ENCODE assay signal across 8 cellular contexts in genomic region chr5:154191467-154192261, GRCh38. TPM values are rescaled to one million over a fixed set of nuclear protein-coding genes. Genes with fewer than 3 reads are reported as not detected.
A peak's percentile ranks its signal among the peaks of the same experiment; 100 is the strongest.
DNase-seq lines count a peak whose midpoint lies in the region; ATAC-seq, FAIRE-seq and TF ChIP-seq lines count a peak whose summit lies in the region.

No MANE protein-coding gene starts in this region.

- 23% methylated on average over 8 of the region's 10 CpGs for WGBS in K562 (ENCODE audit: insufficient coverage, low coverage, missing lambda C conversion rate)

- H2AFZ ChIP-seq in K562 (ENCODE audit: low read depth, low read length), result no peak overlapping the region

- TF ChIP-seq CTCF in AG09309 (IDR thresholded peaks at IDR 0.05; ENCODE audit: control insufficient read depth, insufficient read depth, low read depth, low read length, missing control alignments), result peak; percentile 13
- no peak for TF ChIP-seq CTCF in K562 (IDR thresholded peaks at IDR 0.05 in 2 of 3, conservative IDR thresholded peaks at IDR 0.05 in 1 of 3; ENCODE audit: insufficient read depth in 2 of 3, low read depth in 1 of 3, low read length in 3 of 3)

- no peaks in the 10 kb centered on the region for H3K9me3 ChIP-seq in K562 (replicated peaks; ENCODE audit: control insufficient read depth, insufficient read depth, low read depth, low read length)

- no peaks in the 10 kb centered on the region for H3K27me3 ChIP-seq in K562 (ENCODE audit: control insufficient read depth in 2 of 2, insufficient read depth in 2 of 2, low read length in 2 of 2)

- TF ChIP-seq RAD21 in K562 (CRISPR knock-in tag; conservative IDR thresholded peaks at IDR 0.05 in 1 of 2, IDR thresholded peaks at IDR 0.05 in 1 of 2), result no peak

- peaks cover 25 to 30% of the 10 kb centered on the region in 2 experiments; a peak in 4 of 5 replicates for H3K4me1 ChIP-seq in K562 (replicated peaks in 1 of 2; ENCODE audit: control insufficient read depth in 2 of 2, insufficient read depth in 2 of 2, low read length in 2 of 2)

- H4K20me1 ChIP-seq in K562 (replicated peaks; ENCODE audit: control insufficient read depth, insufficient read depth, low read length), result no peaks in the 10 kb centered on the region

- no peak overlapping the region for H3K27ac ChIP-seq in K562 (ENCODE audit: extremely low read depth, low read depth, low read length)

- no peak for TF ChIP-seq EP300 in K562 (IDR thresholded peaks at IDR 0.05; ENCODE audit: low read length)

- H3K4me3 ChIP-seq in AG09309 (ENCODE audit: control insufficient read depth, low read depth, low read length) (peak overlapping the region; percentile 72), K562 (peak overlapping the region; percentile 75)
- 0 out of 2 replicates have a peak overlapping the region, but pooled peaks have one; percentile 3 for H3K4me3 ChIP-seq in Jurkat, Clone E6-1 (ENCODE audit: low read length)

- in situ Hi-C loops in K562 (cut with MboI), result no loop called here

- CTCF ChIA-PET in K562 (lab: Yijun Ruan, JAX; ENCODE audit: low intra/inter-chr PET ratio), result no interaction called here

- peaks cover 11% of the 10 kb centered on the region; the same call in 2 of the 3 replicates for H3K36me3 ChIP-seq in K562 (ENCODE audit: control insufficient read depth, insufficient read depth, low read length)

- no peak for DNase-seq in AG09309 (ENCODE audit: low read depth)
- DNase-seq in Jurkat, Clone E6-1 (ENCODE audit: low read depth, low spot score), result no peak
- DNase-seq in K562 (ENCODE audit: extremely low read depth in 1 of 4, low spot score in 3 of 4), result no peak
- peak; percentile 45 for DNase-seq in medulla oblongata (ENCODE audit: extremely low spot score)
- no peak for DNase-seq in T1000 (lab: John Stamatoyannopoulos, UW)

- ATAC-seq in K562 (0 out of 3 replicates have a peak, but pooled peaks have one; percentile 3), HG03175 (IDR thresholded peaks at IDR 0.05; ENCODE audit: unreplicated experiment) (no peak), HG03442 (IDR thresholded peaks at IDR 0.05; ENCODE audit: unreplicated experiment) (no peak), HG03280 (IDR thresholded peaks at IDR 0.05; ENCODE audit: unreplicated experiment) (no peak)

- intact Hi-C loops in K562 (cut with micrococcal nuclease), result no loop called here

- POLR2A ChIA-PET in K562 (lab: Yijun Ruan, JAX), result interaction anchor here (0.6 to 4.0 kb wide), 5 partner anchors 7 to 462 kb away, joined by 3 to 17 read pairs (median 4); no protein-coding TSS in a partner anchor

- peaks cover 37% of the 10 kb centered on the region for H3K79me2 ChIP-seq in K562 (ENCODE audit: control insufficient read depth, insufficient read depth, low read length)

- FAIRE-seq in K562 (lab: Jason Lieb, UNC), result peak; percentile 42

- no TSS peak for BruUV-seq in K562 (replicated peaks; lab: Mats Ljungman, UMichigan)

- no peaks in the 10 kb centered on the region for H3K9me1 ChIP-seq in K562 (ENCODE audit: control insufficient read depth, insufficient read depth, low read length)

- H3K4me2 ChIP-seq in K562 (ENCODE audit: insufficient read depth, low read length), result peak overlapping the region; percentile 95

- H3K9ac ChIP-seq in K562 (ENCODE audit: insufficient read depth in 1 of 2, low read depth in 2 of 2, low read length in 2 of 2), result peak overlapping the region; percentile 11 to 70; a peak in 2 of 4 replicates

- no peak for TF ChIP-seq POLR2A in K562 (conservative IDR thresholded peaks at IDR 0.05)

TF ChIP-seq in K562, 482 proteins besides CTCF, POLR2A, EP300 and RAD21:
- TF ChIP-seq NONO (IDR thresholded peaks at IDR 0.05; ENCODE audit: low read depth in 2 of 2, low read length in 1 of 2) (no peak), POLR2AphosphoS5 (IDR thresholded peaks at IDR 0.05; ENCODE audit: control insufficient read depth, insufficient read depth, low read depth, low read length) (no peak), MEF2A (IDR thresholded peaks at IDR 0.05; ENCODE audit: control insufficient read depth, low read depth, low read length) (no peak), NFE2 (IDR thresholded peaks at IDR 0.05; ENCODE audit: low read depth) (no peak), ZNF395 (CRISPR knock-in tag; IDR thresholded peaks at IDR 0.05) (0 out of 2 replicates have a peak, but pooled peaks have one; percentile 3), ZFP91 (CRISPR knock-in tag; IDR thresholded peaks at IDR 0.05) (no peak), ZNF668 (CRISPR knock-in tag; IDR thresholded peaks at IDR 0.05) (no peak), ZNF12 (CRISPR knock-in tag; IDR thresholded peaks at IDR 0.05) (peak; percentile 94), ETS1 (conservative IDR thresholded peaks at IDR 0.05; ENCODE audit: control insufficient read depth, low read depth, low read length) (no peak), ZNF280B (CRISPR knock-in tag; IDR thresholded peaks at IDR 0.05) (no peak), GTF2F1 (IDR thresholded peaks at IDR 0.05; ENCODE audit: low read depth, low read length) (no peak)
TF ChIP-seq in K562: peak in this region for 2.

RNA-seq across cellular contexts. Expression of gene GALNT10, which starts 1.1 kb away (rescaled TPM):
- polyA plus RNA-seq in Jurkat, Clone E6-1 (2012; ENCODE audit: insufficient read depth, insufficient read length), result 13.6 TPM
- 88.6 and 134 TPM in 2 replicates for total RNA-seq in K562 (2011; cell fraction: chromatin; rRNA removed; ENCODE audit: low replicate concordance)
- total RNA-seq in K562 (2011; cell fraction: nucleolus; rRNA removed), result 30.5 and 37.0 TPM in 2 replicates
- total RNA-seq in K562 (2011; cell fraction: nucleoplasm; rRNA removed), result 49.3 and 71.1 TPM in 2 replicates
- total RNA-seq in K562 (2014; rRNA removed), result 12.9 and 15.3 TPM in 2 replicates
- total RNA-seq in K562 (2014; rRNA removed; fragmentation: Illumina TruSeq; extraction: Trizol), result 14.0 and 14.4 TPM in 2 replicates
- 13.3 and 13.5 TPM in 2 replicates for total RNA-seq in K562 (2015; rRNA removed; fragmentation: Illumina TruSeq; extraction: Trizol)
- 23.8 and 24.6 TPM in 2 replicates for total RNA-seq in K562 (2021)
- polyA plus RNA-seq in K562 (2011; rRNA removed), result 22.8 and 37.1 TPM in 2 replicates
- polyA plus RNA-seq in K562 (2011; cell fraction: cytosol; rRNA removed), result 9.9 and 17.6 TPM in 2 replicates
- 18.9 and 35.9 TPM in 2 replicates for polyA plus RNA-seq in K562 (2011; cell fraction: nucleus; rRNA removed)
- polyA plus RNA-seq in K562 (2012), result 15.4 and 20.0 TPM in 2 replicates
- 25.2 and 32.9 TPM in 2 replicates for polyA plus RNA-seq in K562 (2014; fragmentation: Illumina TruSeq; extraction: Trizol)
- 1 to 10 TPM; 4.6 to 5.2 TPM for polyA plus RNA-seq in K562 (2014; fragmentation: Nextera tagmentation; extraction: Ambion mirVana)
- 10.2 and 12.1 TPM in 2 replicates for polyA plus RNA-seq in K562 (2014; rRNA removed)
- polyA minus RNA-seq in K562 (2011; rRNA and poly(A)+ RNA removed), result 38.8 and 57.4 TPM in 2 replicates
- 16.7 and 17.4 TPM in 2 replicates for polyA minus RNA-seq in K562 (2011; cell fraction: cytosol; rRNA and poly(A)+ RNA removed)
- polyA minus RNA-seq in K562 (2011; cell fraction: nucleus; rRNA and poly(A)+ RNA removed), result 14.3 and 21.5 TPM in 2 replicates

Comparison
In these comparisons a context has a peak if more than half of its experiments do, and no peak if none do; other contexts are left out.
1. H3K4me3 ChIP-seq: peak in every context shown above with its lines; median percentile 75 in K562; 72 in AG09309; 3 in Jurkat, Clone E6-1.